33 cellular contexts compared by ENCODE assay signal in the genomic region with DNA sequence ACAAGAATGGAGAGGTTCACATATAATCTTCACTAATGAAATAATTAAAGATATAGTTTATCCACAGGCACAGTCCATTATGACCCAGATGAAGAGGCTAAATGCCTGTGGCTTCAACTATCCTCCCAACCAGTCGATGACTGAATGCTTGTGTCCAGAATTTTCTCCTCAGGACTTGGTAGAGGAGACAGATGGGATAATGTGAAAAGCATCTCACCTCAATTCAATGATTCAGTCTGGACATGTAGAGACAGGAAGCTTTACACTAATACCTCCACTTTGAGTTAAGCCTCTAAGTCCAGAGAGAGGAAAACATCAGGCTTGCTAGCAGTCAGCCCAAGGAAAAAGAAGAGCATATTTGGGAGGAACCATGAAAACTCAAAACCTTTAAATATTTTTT. TPM values are rescaled to one million over a fixed set of nuclear protein-coding genes. Genes with fewer than 3 reads are reported as not detected.
DNase-seq lines count a peak whose midpoint lies in the region; ATAC-seq and TF ChIP-seq lines count a peak whose summit lies in the region.
"Had no signal": no experiment of that assay in that cellular context is flagged by ENCODE, and none has a peak within 500 bp of the region (broad histone marks: within the 10 kb centered on the region; RNA-seq: fewer than 3 reads in every experiment).

No MANE protein-coding gene starts in this region.

- no peaks in the 10 kb centered on the region for H3K27me3 Mint-ChIP-seq in activated T-cell treated with anti-CD3 and anti-CD28 coated beads, Interleukin-2, amount 50 U/mL, for 24 hours
- H3K27me3 Mint-ChIP-seq: B cell had no signal

- no peaks in the 10 kb centered on the region for H3K4me1 ChIP-seq in tibial nerve
- H3K4me1 ChIP-seq: suprapubic skin had no signal

- H3K4me3 ChIP-seq in AG10803 (ENCODE audit: low read length) = no peak overlapping the region
- H3K4me3 ChIP-seq in tibial nerve = no peak overlapping the region
- H3K4me3 ChIP-seq: cardiac muscle cell, coronary artery, suprapubic skin had no signal

- CTCF ChIA-PET in RWPE1 (lab: Yijun Ruan, JAX) = no interaction called here

- no peak for TF ChIP-seq POLR2A in tibial nerve (IDR thresholded peaks at IDR 0.05)

- 57 to 74% methylated on average over 1 of the region's 1 CpG for WGBS in tibial nerve, 2 donors

- POLR2A ChIA-PET in RWPE1 (lab: Yijun Ruan, JAX; ENCODE audit: low non-redundant PET) = no interaction called here

- no peaks in the 10 kb centered on the region for H3K9me3 Mint-ChIP-seq in activated T-cell treated with anti-CD3 and anti-CD28 coated beads, Interleukin-2, amount 50 U/mL, for 24 hours
- H3K9me3 Mint-ChIP-seq: CD4-positive, alpha-beta memory T cell; naive B cell had no signal

- no peak for TF ChIP-seq CTCF in AG10803 (conservative IDR thresholded peaks at IDR 0.05; ENCODE audit: low read length)
- no peak for TF ChIP-seq CTCF in RWPE1 (conservative IDR thresholded peaks at IDR 0.05; ENCODE audit: low read depth)
- TF ChIP-seq CTCF in tibial nerve (IDR thresholded peaks at IDR 0.05) = no peak

- intact Hi-C loops in left cardiac atrium (cut with DNase I) = no loop called here

- H3K27ac ChIP-seq in RWPE1 (no peak overlapping the region), tibial nerve (no peak overlapping the region)
- H3K27ac ChIP-seq: cardiac muscle cell, coronary artery, suprapubic skin, VCaP had no signal

- ATAC-seq in left cardiac atrium = no peak
- ATAC-seq: activated naive CD4-positive, alpha-beta T cell treated with anti-CD3 and anti-CD28 coated beads, Interleukin-2, amount 50 U/mL, for 72 hours; HepG2; Panc1 had no signal

- H3K36me3 Mint-ChIP-seq in activated T-cell treated with anti-CD3 and anti-CD28 coated beads, Interleukin-2, amount 50 U/mL, for 24 hours (ENCODE audit: low read depth) = no peaks in the 10 kb centered on the region
- H3K36me3 Mint-ChIP-seq: activated naive CD4-positive, alpha-beta T cell treated with anti-CD3 and anti-CD28 coated beads, Interleukin-2, amount 50 U/mL, for 72 hours; CD4-positive, alpha-beta memory T cell; mesothelial cell of epicardium; naive B cell had no signal

- no peak overlapping the region for H3K27ac Mint-ChIP-seq in activated T-cell treated with anti-CD3 and anti-CD28 coated beads, Interleukin-2, amount 50 U/mL, for 24 hours
- H3K27ac Mint-ChIP-seq: activated naive CD4-positive, alpha-beta T cell treated with anti-CD3 and anti-CD28 coated beads, Interleukin-2, amount 50 U/mL, for 72 hours; B cell; CD4-positive, alpha-beta memory T cell; mesothelial cell of epicardium had no signal

- H3K4me3 Mint-ChIP-seq in activated T-cell treated with anti-CD3 and anti-CD28 coated beads, Interleukin-2, amount 50 U/mL, for 24 hours = no peak overlapping the region
- H3K4me3 Mint-ChIP-seq: B cell; CD4-positive, alpha-beta memory T cell; mesothelial cell of epicardium had no signal

- no peaks in the 10 kb centered on the region for H3K36me3 ChIP-seq in tibial nerve
- H3K36me3 ChIP-seq: cardiac muscle cell, suprapubic skin had no signal

- DNase-seq in AG10803 (ENCODE audit: low read depth) (peak; percentile 37), HPDE6-E6E7 (ENCODE audit: extremely low spot score) (peak; percentile 70), RWPE1 (ENCODE audit: low spot score) (peak; percentile 72), iris pigment epithelial cell (ENCODE audit: low read depth) (peak; percentile 50), left cardiac atrium (no peak), NCI-H446 treated with DMSO at 0.1 percent for 48 hours (lab: John Stamatoyannopoulos, UW) (no peak), tibial nerve (ENCODE audit: low spot score in 2 of 2) (no peak)
- DNase-seq in activated T-cell treated with anti-CD3 and anti-CD28 coated beads, Interleukin-2, amount 50 U/mL, for 24 hours = no peak
- DNase-seq: activated CD4-positive, alpha-beta T cell treated with anti-CD3 and anti-CD28 coated beads for 48 hours; activated CD8-positive, alpha-beta memory T cell treated with anti-CD3 and anti-CD28 coated beads for 24 hours; activated effector memory CD4-positive, alpha-beta T cell treated with Interleukin-2 at 50 U/mL for 16 hours; activated T-cell treated with anti-CD3 and anti-CD28 coated beads for 4 hours; CD4-positive, alpha-beta memory T cell; effector memory CD4-positive, alpha-beta T cell; H7; islet precursor cell; Karpas-422; naive B cell; NCI-H1092; NCI-H1694; small intestine; stimulated activated naive CD4-positive, alpha-beta T cell treated with Interleukin-2 at 50 U/mL for 16 hours; T1000 had no signal

- TF ChIP-seq EP300 in tibial nerve (IDR thresholded peaks at IDR 0.05) = no peak

- H3K4me1 Mint-ChIP-seq in activated T-cell treated with anti-CD3 and anti-CD28 coated beads, Interleukin-2, amount 50 U/mL, for 24 hours (ENCODE audit: low read depth) = no peaks in the 10 kb centered on the region
- H3K4me1 Mint-ChIP-seq: CD4-positive, alpha-beta memory T cell had no signal

- no peaks in the 10 kb centered on the region for H3K27me3 ChIP-seq in tibial nerve
- H3K27me3 ChIP-seq: cardiac muscle cell, suprapubic skin had no signal

- H3K9me3 ChIP-seq in tibial nerve = no peaks in the 10 kb centered on the region
- H3K9me3 ChIP-seq: suprapubic skin had no signal

RNA-seq across cellular contexts. Expression of a gene that starts 59.1 kb away (rescaled TPM):
- total RNA-seq in left cardiac atrium (100 to 1,000 TPM; 258 to 270 TPM), tibial nerve (100 to 1,000 TPM; 235 to 747 (median 399) TPM)
- total RNA-seq: activated naive CD4-positive, alpha-beta T cell treated with anti-CD3 and anti-CD28 coated beads, Interleukin-2, amount 50 U/mL, for 72 hours; CD4-positive, alpha-beta memory T cell; HepG2; NCI-H460 had no signal

Comparison
In these comparisons a context has a peak if more than half of its experiments do, and no peak if none do; other contexts are left out.
1. DNase-seq: peak in AG10803 (single experiment), HPDE6-E6E7 (single experiment), RWPE1 (single experiment) and iris pigment epithelial cell (single experiment); none in left cardiac atrium (single experiment), NCI-H446 treated with DMSO at 0.1 percent for 48 hours (single experiment), tibial nerve (0 of 2) and activated T-cell treated with anti-CD3 and anti-CD28 coated beads, Interleukin-2, amount 50 U/mL, for 24 hours (single experiment).